In the genomic region with DNA sequence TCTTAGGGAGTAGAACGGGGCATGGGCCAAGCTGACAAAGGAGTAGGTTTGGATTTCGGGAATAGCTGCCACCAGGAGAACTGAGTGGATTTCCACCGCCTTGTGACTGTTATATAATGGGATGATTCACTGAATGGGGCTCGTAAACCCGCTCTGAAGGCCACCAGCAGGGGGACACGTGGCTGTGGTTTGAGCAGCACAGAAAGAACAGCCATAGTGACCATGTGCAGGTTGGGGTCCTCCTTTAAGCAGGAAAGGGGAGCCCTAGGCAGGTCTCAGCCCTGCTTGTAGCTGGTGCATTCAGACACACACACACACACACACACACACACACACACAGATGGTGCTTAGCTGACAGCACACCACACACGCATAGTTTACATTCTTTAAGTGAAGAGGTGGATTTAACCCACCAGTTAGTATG, we compare ENCODE assay signal across 1 cellular context.
TF ChIP-seq lines count a peak whose summit lies in the region.

No MANE protein-coding gene starts in this region.

TF ChIP-seq in HepG2, 621 proteins besides CTCF, POLR2A, EP300 and RAD21 (continued from another document and continues in another):
- TF ChIP-seq, protein P1, sequence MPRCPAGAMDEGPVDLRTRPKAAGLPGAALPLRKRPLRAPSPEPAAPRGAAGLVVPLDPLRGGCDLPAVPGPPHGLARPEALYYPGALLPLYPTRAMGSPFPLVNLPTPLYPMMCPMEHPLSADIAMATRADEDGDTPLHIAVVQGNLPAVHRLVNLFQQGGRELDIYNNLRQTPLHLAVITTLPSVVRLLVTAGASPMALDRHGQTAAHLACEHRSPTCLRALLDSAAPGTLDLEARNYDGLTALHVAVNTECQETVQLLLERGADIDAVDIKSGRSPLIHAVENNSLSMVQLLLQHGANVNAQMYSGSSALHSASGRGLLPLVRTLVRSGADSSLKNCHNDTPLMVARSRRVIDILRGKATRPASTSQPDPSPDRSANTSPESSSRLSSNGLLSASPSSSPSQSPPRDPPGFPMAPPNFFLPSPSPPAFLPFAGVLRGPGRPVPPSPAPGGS (CRISPR knock-in tag; IDR thresholded peaks at IDR 0.05) = peak; percentile 86
- TF ChIP-seq, protein P2, sequence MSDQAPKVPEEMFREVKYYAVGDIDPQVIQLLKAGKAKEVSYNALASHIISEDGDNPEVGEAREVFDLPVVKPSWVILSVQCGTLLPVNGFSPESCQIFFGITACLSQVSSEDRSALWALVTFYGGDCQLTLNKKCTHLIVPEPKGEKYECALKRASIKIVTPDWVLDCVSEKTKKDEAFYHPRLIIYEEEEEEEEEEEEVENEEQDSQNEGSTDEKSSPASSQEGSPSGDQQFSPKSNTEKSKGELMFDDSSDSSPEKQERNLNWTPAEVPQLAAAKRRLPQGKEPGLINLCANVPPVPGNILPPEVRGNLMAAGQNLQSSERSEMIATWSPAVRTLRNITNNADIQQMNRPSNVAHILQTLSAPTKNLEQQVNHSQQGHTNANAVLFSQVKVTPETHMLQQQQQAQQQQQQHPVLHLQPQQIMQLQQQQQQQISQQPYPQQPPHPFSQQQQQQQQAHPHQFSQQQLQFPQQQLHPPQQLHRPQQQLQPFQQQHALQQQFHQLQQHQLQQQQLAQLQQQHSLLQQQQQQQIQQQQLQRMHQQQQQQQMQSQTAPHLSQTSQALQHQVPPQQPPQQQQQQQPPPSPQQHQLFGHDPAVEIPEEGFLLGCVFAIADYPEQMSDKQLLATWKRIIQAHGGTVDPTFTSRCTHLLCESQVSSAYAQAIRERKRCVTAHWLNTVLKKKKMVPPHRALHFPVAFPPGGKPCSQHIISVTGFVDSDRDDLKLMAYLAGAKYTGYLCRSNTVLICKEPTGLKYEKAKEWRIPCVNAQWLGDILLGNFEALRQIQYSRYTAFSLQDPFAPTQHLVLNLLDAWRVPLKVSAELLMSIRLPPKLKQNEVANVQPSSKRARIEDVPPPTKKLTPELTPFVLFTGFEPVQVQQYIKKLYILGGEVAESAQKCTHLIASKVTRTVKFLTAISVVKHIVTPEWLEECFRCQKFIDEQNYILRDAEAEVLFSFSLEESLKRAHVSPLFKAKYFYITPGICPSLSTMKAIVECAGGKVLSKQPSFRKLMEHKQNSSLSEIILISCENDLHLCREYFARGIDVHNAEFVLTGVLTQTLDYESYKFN (CRISPR knock-in tag; conservative IDR thresholded peaks at IDR 0.05) = 0 out of 2 replicates have a peak, but pooled peaks have one; percentile 40
- TF ChIP-seq ZBTB38 (CRISPR knock-in tag; IDR thresholded peaks at IDR 0.05) (peak; percentile 20; the same call in 1 of the 2 replicates), ZNF350 (CRISPR knock-in tag; IDR thresholded peaks at IDR 0.05; ENCODE audit: borderline replicate concordance, low read depth) (0 out of 2 replicates have a peak, but pooled peaks have one; percentile 47), KDM2A (CRISPR knock-in tag; IDR thresholded peaks at IDR 0.05; ENCODE audit: borderline replicate concordance, low read depth) (peak; percentile 39; the same call in 1 of the 2 replicates), FOXJ3 (CRISPR knock-in tag; IDR thresholded peaks at IDR 0.05; ENCODE audit: borderline replicate concordance) (no peak), NFKBIZ (CRISPR knock-in tag; IDR thresholded peaks at IDR 0.05) (no peak), ZMYM3 (CRISPR knock-in tag; IDR thresholded peaks at IDR 0.05) (peak; percentile 15; the same call in 1 of the 2 replicates), ZNF136 (CRISPR knock-in tag; IDR thresholded peaks at IDR 0.05; ENCODE audit: low read depth) (0 out of 2 replicates have a peak, but pooled peaks have one; percentile 50), ATF1 (CRISPR knock-in tag; IDR thresholded peaks at IDR 0.05) (no peak), PITX1 (CRISPR knock-in tag; IDR thresholded peaks at IDR 0.05) (peak; percentile 42; the same call in 1 of the 2 replicates), ZNF264 (CRISPR knock-in tag; IDR thresholded peaks at IDR 0.05) (no peak), RBAK (CRISPR knock-in tag; IDR thresholded peaks at IDR 0.05) (no peak), ZNF24 (IDR thresholded peaks at IDR 0.05) (0 out of 2 replicates have a peak, but pooled peaks have one; percentile 47), FOXA1 (IDR thresholded peaks at IDR 0.05) (no peak), FOXA1 (CRISPR knock-in tag; IDR thresholded peaks at IDR 0.05) (peak; percentile 22; the same call in 1 of the 2 replicates), SUZ12 (IDR thresholded peaks at IDR 0.05; ENCODE audit: low read depth, low read length) (no peak), TGIF2 (CRISPR knock-in tag; IDR thresholded peaks at IDR 0.05) (0 out of 2 replicates have a peak, but pooled peaks have one; percentile 62)
- TF ChIP-seq, protein P3, sequence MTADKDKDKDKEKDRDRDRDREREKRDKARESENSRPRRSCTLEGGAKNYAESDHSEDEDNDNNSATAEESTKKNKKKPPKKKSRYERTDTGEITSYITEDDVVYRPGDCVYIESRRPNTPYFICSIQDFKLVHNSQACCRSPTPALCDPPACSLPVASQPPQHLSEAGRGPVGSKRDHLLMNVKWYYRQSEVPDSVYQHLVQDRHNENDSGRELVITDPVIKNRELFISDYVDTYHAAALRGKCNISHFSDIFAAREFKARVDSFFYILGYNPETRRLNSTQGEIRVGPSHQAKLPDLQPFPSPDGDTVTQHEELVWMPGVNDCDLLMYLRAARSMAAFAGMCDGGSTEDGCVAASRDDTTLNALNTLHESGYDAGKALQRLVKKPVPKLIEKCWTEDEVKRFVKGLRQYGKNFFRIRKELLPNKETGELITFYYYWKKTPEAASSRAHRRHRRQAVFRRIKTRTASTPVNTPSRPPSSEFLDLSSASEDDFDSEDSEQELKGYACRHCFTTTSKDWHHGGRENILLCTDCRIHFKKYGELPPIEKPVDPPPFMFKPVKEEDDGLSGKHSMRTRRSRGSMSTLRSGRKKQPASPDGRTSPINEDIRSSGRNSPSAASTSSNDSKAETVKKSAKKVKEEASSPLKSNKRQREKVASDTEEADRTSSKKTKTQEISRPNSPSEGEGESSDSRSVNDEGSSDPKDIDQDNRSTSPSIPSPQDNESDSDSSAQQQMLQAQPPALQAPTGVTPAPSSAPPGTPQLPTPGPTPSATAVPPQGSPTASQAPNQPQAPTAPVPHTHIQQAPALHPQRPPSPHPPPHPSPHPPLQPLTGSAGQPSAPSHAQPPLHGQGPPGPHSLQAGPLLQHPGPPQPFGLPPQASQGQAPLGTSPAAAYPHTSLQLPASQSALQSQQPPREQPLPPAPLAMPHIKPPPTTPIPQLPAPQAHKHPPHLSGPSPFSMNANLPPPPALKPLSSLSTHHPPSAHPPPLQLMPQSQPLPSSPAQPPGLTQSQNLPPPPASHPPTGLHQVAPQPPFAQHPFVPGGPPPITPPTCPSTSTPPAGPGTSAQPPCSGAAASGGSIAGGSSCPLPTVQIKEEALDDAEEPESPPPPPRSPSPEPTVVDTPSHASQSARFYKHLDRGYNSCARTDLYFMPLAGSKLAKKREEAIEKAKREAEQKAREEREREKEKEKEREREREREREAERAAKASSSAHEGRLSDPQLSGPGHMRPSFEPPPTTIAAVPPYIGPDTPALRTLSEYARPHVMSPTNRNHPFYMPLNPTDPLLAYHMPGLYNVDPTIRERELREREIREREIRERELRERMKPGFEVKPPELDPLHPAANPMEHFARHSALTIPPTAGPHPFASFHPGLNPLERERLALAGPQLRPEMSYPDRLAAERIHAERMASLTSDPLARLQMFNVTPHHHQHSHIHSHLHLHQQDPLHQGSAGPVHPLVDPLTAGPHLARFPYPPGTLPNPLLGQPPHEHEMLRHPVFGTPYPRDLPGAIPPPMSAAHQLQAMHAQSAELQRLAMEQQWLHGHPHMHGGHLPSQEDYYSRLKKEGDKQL (CRISPR knock-in tag; IDR thresholded peaks at IDR 0.05; ENCODE audit: low read depth) = no peak
- TF ChIP-seq, protein P4, sequence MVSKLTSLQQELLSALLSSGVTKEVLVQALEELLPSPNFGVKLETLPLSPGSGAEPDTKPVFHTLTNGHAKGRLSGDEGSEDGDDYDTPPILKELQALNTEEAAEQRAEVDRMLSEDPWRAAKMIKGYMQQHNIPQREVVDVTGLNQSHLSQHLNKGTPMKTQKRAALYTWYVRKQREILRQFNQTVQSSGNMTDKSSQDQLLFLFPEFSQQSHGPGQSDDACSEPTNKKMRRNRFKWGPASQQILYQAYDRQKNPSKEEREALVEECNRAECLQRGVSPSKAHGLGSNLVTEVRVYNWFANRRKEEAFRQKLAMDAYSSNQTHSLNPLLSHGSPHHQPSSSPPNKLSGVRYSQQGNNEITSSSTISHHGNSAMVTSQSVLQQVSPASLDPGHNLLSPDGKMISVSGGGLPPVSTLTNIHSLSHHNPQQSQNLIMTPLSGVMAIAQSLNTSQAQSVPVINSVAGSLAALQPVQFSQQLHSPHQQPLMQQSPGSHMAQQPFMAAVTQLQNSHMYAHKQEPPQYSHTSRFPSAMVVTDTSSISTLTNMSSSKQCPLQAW (CRISPR knock-in tag; IDR thresholded peaks at IDR 0.05) = 0 out of 2 replicates have a peak, but pooled peaks have one; percentile 62
- TF ChIP-seq, protein P5, sequence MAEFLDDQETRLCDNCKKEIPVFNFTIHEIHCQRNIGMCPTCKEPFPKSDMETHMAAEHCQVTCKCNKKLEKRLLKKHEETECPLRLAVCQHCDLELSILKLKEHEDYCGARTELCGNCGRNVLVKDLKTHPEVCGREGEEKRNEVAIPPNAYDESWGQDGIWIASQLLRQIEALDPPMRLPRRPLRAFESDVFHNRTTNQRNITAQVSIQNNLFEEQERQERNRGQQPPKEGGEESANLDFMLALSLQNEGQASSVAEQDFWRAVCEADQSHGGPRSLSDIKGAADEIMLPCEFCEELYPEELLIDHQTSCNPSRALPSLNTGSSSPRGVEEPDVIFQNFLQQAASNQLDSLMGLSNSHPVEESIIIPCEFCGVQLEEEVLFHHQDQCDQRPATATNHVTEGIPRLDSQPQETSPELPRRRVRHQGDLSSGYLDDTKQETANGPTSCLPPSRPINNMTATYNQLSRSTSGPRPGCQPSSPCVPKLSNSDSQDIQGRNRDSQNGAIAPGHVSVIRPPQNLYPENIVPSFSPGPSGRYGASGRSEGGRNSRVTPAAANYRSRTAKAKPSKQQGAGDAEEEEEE (CRISPR knock-in tag; IDR thresholded peaks at IDR 0.05; ENCODE audit: borderline replicate concordance) = no peak
- TF ChIP-seq, protein P6, sequence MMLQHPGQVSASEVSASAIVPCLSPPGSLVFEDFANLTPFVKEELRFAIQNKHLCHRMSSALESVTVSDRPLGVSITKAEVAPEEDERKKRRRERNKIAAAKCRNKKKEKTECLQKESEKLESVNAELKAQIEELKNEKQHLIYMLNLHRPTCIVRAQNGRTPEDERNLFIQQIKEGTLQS (CRISPR knock-in tag; IDR thresholded peaks at IDR 0.05) = peak; percentile 60; the same call in 1 of the 2 replicates
- TF ChIP-seq, protein P7, sequence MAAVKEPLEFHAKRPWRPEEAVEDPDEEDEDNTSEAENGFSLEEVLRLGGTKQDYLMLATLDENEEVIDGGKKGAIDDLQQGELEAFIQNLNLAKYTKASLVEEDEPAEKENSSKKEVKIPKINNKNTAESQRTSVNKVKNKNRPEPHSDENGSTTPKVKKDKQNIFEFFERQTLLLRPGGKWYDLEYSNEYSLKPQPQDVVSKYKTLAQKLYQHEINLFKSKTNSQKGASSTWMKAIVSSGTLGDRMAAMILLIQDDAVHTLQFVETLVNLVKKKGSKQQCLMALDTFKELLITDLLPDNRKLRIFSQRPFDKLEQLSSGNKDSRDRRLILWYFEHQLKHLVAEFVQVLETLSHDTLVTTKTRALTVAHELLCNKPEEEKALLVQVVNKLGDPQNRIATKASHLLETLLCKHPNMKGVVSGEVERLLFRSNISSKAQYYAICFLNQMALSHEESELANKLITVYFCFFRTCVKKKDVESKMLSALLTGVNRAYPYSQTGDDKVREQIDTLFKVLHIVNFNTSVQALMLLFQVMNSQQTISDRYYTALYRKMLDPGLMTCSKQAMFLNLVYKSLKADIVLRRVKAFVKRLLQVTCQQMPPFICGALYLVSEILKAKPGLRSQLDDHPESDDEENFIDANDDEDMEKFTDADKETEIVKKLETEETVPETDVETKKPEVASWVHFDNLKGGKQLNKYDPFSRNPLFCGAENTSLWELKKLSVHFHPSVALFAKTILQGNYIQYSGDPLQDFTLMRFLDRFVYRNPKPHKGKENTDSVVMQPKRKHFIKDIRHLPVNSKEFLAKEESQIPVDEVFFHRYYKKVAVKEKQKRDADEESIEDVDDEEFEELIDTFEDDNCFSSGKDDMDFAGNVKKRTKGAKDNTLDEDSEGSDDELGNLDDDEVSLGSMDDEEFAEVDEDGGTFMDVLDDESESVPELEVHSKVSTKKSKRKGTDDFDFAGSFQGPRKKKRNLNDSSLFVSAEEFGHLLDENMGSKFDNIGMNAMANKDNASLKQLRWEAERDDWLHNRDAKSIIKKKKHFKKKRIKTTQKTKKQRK (IDR thresholded peaks at IDR 0.05; ENCODE audit: low read length) = no peak
